ENCODE assay signal across 8 cellular contexts in genomic region chr2:121699421-121700328, GRCh38. TPM values are rescaled to one million over a fixed set of nuclear protein-coding genes. Genes with fewer than 3 reads are reported as not detected.
DNase-seq lines count a peak whose midpoint lies in the region; ATAC-seq and TF ChIP-seq lines count a peak whose summit lies in the region.

No MANE protein-coding gene starts in this region.

- H3K4me3 ChIP-seq in GM23338 (no peak overlapping the region), LNCaP clone FGC (ENCODE audit: low read depth, low read length) (no peak overlapping the region), cardiac fibroblast (replicated peaks in 1 of 2; ENCODE audit: low read depth in 2 of 2, low read length in 2 of 2) (no peak overlapping the region), mucosa of descending colon (no peak overlapping the region)

- H3K36me3 Mint-ChIP-seq in GM23338 (ENCODE audit: low read depth), result no peaks in the 10 kb centered on the region

- H3K4me1 ChIP-seq in GM23338 (ENCODE audit: insufficient read depth), result peaks cover 12% of the 10 kb centered on the region
- H3K4me1 ChIP-seq in mucosa of descending colon (ENCODE audit: low read depth), result no peaks in the 10 kb centered on the region

- peaks cover 6% of the 10 kb centered on the region for H3K27me3 Mint-ChIP-seq in GM23338 (ENCODE audit: insufficient read depth, low read depth, poor library complexity)

- no peak overlapping the region for H3K27ac ChIP-seq in GM23338 (ENCODE audit: low read depth)

- no peaks in the 10 kb centered on the region for H3K9me2 ChIP-seq in GM23338 (ENCODE audit: insufficient read depth)

- H4K20me1 ChIP-seq in GM23338 (replicated peaks; ENCODE audit: insufficient read depth), result no peaks in the 10 kb centered on the region

- H3K27me3 ChIP-seq in GM23338 (ENCODE audit: insufficient read depth), result no peaks in the 10 kb centered on the region

- peak; percentile 9 for DNase-seq in G401 (ENCODE audit: low spot score)
- DNase-seq in GM23338 (ENCODE audit: low spot score), result no peak
- peak; percentile 62 for DNase-seq in LNCaP clone FGC (ENCODE audit: low read depth)
- peak; percentile 49 to 67 (median 58) for DNase-seq in activated CD4-positive, CD25-positive, alpha-beta regulatory T cell (lab: John Stamatoyannopoulos, UW)
- peak; percentile 52 to 92 for DNase-seq in cardiac fibroblast (ENCODE audit: low read depth in 2 of 2)
- peak; percentile 47 to 67 (median 49) for DNase-seq in mucosa of descending colon
- DNase-seq in stimulated activated naive CD4-positive, alpha-beta T cell treated with Interleukin-2 at 50 U/mL for 16 hours (lab: John Stamatoyannopoulos, UW), result peak; percentile 86
- no peak for DNase-seq in NCI-H1694 (lab: John Stamatoyannopoulos, UW)

- no peaks in the 10 kb centered on the region for H3F3A ChIP-seq in GM23338 (replicated peaks; ENCODE audit: low read depth)

- H3K36me3 ChIP-seq in GM23338 (ENCODE audit: insufficient read depth) (no peaks in the 10 kb centered on the region), mucosa of descending colon (ENCODE audit: low read depth) (no peaks in the 10 kb centered on the region)

- H3K79me2 ChIP-seq in GM23338 (replicated peaks; ENCODE audit: insufficient read depth), result no peaks in the 10 kb centered on the region

- no peak overlapping the region for H3K4me3 Mint-ChIP-seq in GM23338

- no peak overlapping the region for H2AFZ ChIP-seq in GM23338

- H3K4me1 Mint-ChIP-seq in GM23338, result peaks cover 17% of the 10 kb centered on the region

- TF ChIP-seq CTCF in GM23338 (conservative IDR thresholded peaks at IDR 0.05; ENCODE audit: low read depth in 2 of 2) (no peak), LNCaP clone FGC (IDR thresholded peaks at IDR 0.05; ENCODE audit: control insufficient read depth, extremely low read depth, insufficient read depth) (no peak), cardiac fibroblast (IDR thresholded peaks at IDR 0.05; ENCODE audit: low read depth, low read length) (no peak), mucosa of descending colon (IDR thresholded peaks at IDR 0.05) (no peak)

- H3K4me2 ChIP-seq in GM23338, result no peak overlapping the region

- ATAC-seq in GM23338 (no peak), mucosa of descending colon (peak; percentile 89)

- in situ Hi-C loops in G401 (cut with HindIII; ENCODE audit: low sequenced_read_pairs), result no loop called here

- intact Hi-C loops in mucosa of descending colon (cut with DNase I, micrococcal nuclease), result no loop called here

- H3K27ac Mint-ChIP-seq in GM23338, result 0 out of 2 replicates have a peak overlapping the region, but pooled peaks have one; percentile 50

- H3K9me3 Mint-ChIP-seq in GM23338, result no peaks in the 10 kb centered on the region

- no peaks in the 10 kb centered on the region for H3K9me3 ChIP-seq in mucosa of descending colon

TF ChIP-seq in GM23338, 12 proteins besides CTCF, POLR2A, EP300 and RAD21 (continues in another document):
- TF ChIP-seq POLR2AphosphoS5 (IDR thresholded peaks at IDR 0.05; ENCODE audit: low read depth), result no peak
- TF ChIP-seq CREB1 (CRISPR knock-in tag; IDR thresholded peaks at IDR 0.05; ENCODE audit: low read depth), result no peak
- TF ChIP-seq NANOG (IDR thresholded peaks at IDR 0.05; ENCODE audit: borderline replicate concordance), result no peak
- TF ChIP-seq ETS1 (IDR thresholded peaks at IDR 0.05), result no peak
- no peak for TF ChIP-seq REST (IDR thresholded peaks at IDR 0.05; ENCODE audit: unreplicated experiment)
- TF ChIP-seq JUNB (IDR thresholded peaks at IDR 0.05; ENCODE audit: unreplicated experiment), result no peak
- no peak for TF ChIP-seq EZH2phosphoT487 (IDR thresholded peaks at IDR 0.05; ENCODE audit: unreplicated experiment)
- no peak for TF ChIP-seq ZNF114 (CRISPR knock-in tag; IDR thresholded peaks at IDR 0.05)
- no peak for TF ChIP-seq EZH2 (IDR thresholded peaks at IDR 0.05; ENCODE audit: low read depth, unreplicated experiment)

RNA-seq across cellular contexts. Expression of gene NIFK, which starts 37.0 kb away (rescaled TPM):
- total RNA-seq in G401 (2014; rRNA removed; shearing (Covaris generic)), result 66.6 and 103 TPM in 2 replicates
- 98.8 and 106 TPM in 2 replicates for total RNA-seq in GM23338 (2014; rRNA removed; shearing (Covaris generic))
- 263 and 289 TPM in 2 replicates for polyA plus RNA-seq in GM23338 (2016; fragmentation: Nextera tagmentation; extraction: Ambion mirVana)
- total RNA-seq in mucosa of descending colon, result 10 to 100 TPM; 28.5 to 37.4 (median 31.2) TPM

RNA-seq across cellular contexts. Expression of gene CLASP1, which starts 50.4 kb away (rescaled TPM):
- total RNA-seq in G401 (2014; rRNA removed; shearing (Covaris generic)), result 22.0 and 30.6 TPM in 2 replicates
- 47.9 and 56.3 TPM in 2 replicates for total RNA-seq in GM23338 (2014; rRNA removed; shearing (Covaris generic))
- 11.6 and 16.6 TPM in 2 replicates for polyA plus RNA-seq in GM23338 (2016; fragmentation: Nextera tagmentation; extraction: Ambion mirVana)
- 10 to 100 TPM; 30.0 to 64.6 (median 35.1) TPM for total RNA-seq in mucosa of descending colon

RNA-seq across cellular contexts. Expression of gene TSN, which starts 55.8 kb away (rescaled TPM):
- 22.0 and 30.0 TPM in 2 replicates for total RNA-seq in G401 (2014; rRNA removed; shearing (Covaris generic))
- total RNA-seq in GM23338 (2014; rRNA removed; shearing (Covaris generic)), result 94.2 and 94.8 TPM in 2 replicates
- polyA plus RNA-seq in GM23338 (2016; fragmentation: Nextera tagmentation; extraction: Ambion mirVana), result 49.6 and 62.5 TPM in 2 replicates
- 10 to 100 TPM; 45.9 to 52.4 (median 47.3) TPM for total RNA-seq in mucosa of descending colon

Comparison
In these comparisons a context has a peak if more than half of its experiments do, and no peak if none do; other contexts are left out.
1. DNase-seq: peak in G401 (single experiment), LNCaP clone FGC (single experiment), activated CD4-positive, CD25-positive, alpha-beta regulatory T cell (4 of 4), cardiac fibroblast (2 of 2), mucosa of descending colon (3 of 3) and stimulated activated naive CD4-positive, alpha-beta T cell treated with Interleukin-2 at 50 U/mL for 16 hours (single experiment); none in GM23338 (single experiment) and NCI-H1694 (single experiment).